ENCODE assay signal across 9 cellular contexts in the genomic region with DNA sequence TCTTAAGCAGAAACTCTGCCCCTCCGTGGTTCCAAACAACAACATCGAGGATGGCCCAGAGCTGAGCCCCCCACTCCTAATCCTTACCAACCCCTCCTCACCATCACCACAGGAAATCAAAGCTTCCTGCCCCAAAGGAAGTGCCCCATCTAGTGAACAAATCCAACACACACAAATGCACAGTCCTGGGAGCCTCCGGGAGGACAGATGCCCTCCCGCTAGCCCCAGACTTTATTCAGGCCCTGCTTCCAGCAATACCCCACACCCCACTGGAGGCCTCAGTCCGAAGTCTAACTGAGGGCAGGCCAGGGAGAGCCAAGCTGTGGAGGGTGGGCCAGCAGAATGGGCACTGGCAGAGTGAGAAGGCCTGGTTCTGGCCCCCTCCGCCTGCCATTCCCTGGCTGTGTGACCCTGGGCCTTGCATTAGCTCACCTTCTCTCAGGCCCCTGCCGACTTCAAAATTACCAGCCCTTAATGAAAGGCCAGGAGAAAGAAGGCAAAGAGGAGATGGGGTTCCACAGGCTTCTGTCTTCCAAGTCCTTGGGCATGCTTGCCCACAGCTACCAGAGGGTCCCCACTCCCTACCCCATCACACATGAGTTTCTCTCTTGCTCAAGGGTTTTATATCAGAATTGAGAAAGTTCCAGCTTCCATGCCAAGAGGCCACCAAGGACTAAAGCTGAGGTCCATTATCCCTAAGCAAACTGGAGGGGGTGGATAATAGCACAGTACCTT. TPM values are rescaled to one million over a fixed set of nuclear protein-coding genes. Genes with fewer than 3 reads are reported as not detected.
A peak's percentile ranks its signal among the peaks of the same experiment; 100 is the strongest.
DNase-seq lines count a peak whose midpoint lies in the region; ATAC-seq and TF ChIP-seq lines count a peak whose summit lies in the region.
"Had no signal": no experiment of that assay in that cellular context is flagged by ENCODE, and none has a peak within 500 bp of the region (broad histone marks: within the 10 kb centered on the region; RNA-seq: fewer than 3 reads in every experiment).

No MANE protein-coding gene starts in this region.

- no peaks in the 10 kb centered on the region for H3K9me2 ChIP-seq in hepatocyte (replicated peaks; ENCODE audit: insufficient read depth)

- no peaks in the 10 kb centered on the region for H3K9me3 Mint-ChIP-seq in HFFc6
- no peaks in the 10 kb centered on the region for H3K9me3 Mint-ChIP-seq in activated CD8-positive, alpha-beta T cell treated with anti-CD3 and anti-CD28 coated beads, Interleukin-2, amount 10 ng/mL, durations not matched to agents 7 days and 5 days (ENCODE audit: insufficient read depth)
- peaks cover 6 to 7% of the 10 kb centered on the region in 2 donors for H3K9me3 Mint-ChIP-seq in stimulated activated naive CD8-positive, alpha-beta T cell treated with anti-CD3 and anti-CD28 coated beads, Interleukin-15, amount 100 ng/mL, for 72 hours

- no peak overlapping the region for H3K4me3 ChIP-seq in hepatocyte

- peak overlapping the region; percentile 98 for H3K27ac ChIP-seq in hepatocyte

- H3K79me2 ChIP-seq in hepatocyte: peaks cover 79% of the 10 kb centered on the region

- H3K4me2 ChIP-seq in hepatocyte: peak overlapping the region; percentile 95

- no peaks in the 10 kb centered on the region for H3K9me3 ChIP-seq in hepatocyte (ENCODE audit: low read depth)

- DNase-seq in HFFc6 (peak; percentile 18), hepatocyte (ENCODE audit: low spot score) (peak; percentile 50), inferior parietal cortex (ENCODE audit: extremely low spot score) (no peak)
- no peak for DNase-seq in activated CD8-positive, alpha-beta T cell treated with anti-CD3 and anti-CD28 coated beads, Interleukin-2, amount 10 ng/mL, durations not matched to agents 7 days and 5 days
- no peak for DNase-seq in stimulated activated naive CD8-positive, alpha-beta T cell treated with anti-CD3 and anti-CD28 coated beads, Interleukin-15, amount 100 ng/mL, for 72 hours
- no peak for DNase-seq in activated CD4-positive, CD25-positive, alpha-beta regulatory T cell (lab: John Stamatoyannopoulos, UW)
- DNase-seq: NCI-H2107 had no signal

- no peak for ATAC-seq in activated CD8-positive, alpha-beta T cell treated with anti-CD3 and anti-CD28 coated beads, Interleukin-2, amount 10 ng/mL, durations not matched to agents 7 days and 5 days
- no peak for ATAC-seq in stimulated activated naive CD8-positive, alpha-beta T cell treated with anti-CD3 and anti-CD28 coated beads, Interleukin-15, amount 100 ng/mL, for 72 hours
- ATAC-seq in GM18505 (IDR thresholded peaks at IDR 0.05; ENCODE audit: unreplicated experiment) (no peak), esophagus mucosa (no peak)

- peaks cover 57% of the 10 kb centered on the region for H3K4me1 ChIP-seq in hepatocyte (ENCODE audit: insufficient read depth)

- peak overlapping the region; percentile 94 for H3K4me3 Mint-ChIP-seq in HFFc6
- H3K4me3 Mint-ChIP-seq in activated CD8-positive, alpha-beta T cell treated with anti-CD3 and anti-CD28 coated beads, Interleukin-2, amount 10 ng/mL, durations not matched to agents 7 days and 5 days: peak overlapping the region; percentile 84
- peak overlapping the region; percentile 90 to 95 for H3K4me3 Mint-ChIP-seq in stimulated activated naive CD8-positive, alpha-beta T cell treated with anti-CD3 and anti-CD28 coated beads, Interleukin-15, amount 100 ng/mL, for 72 hours

- peak overlapping the region; percentile 90 for H3K27ac Mint-ChIP-seq in HFFc6
- peak overlapping the region; percentile 90 for H3K27ac Mint-ChIP-seq in activated CD8-positive, alpha-beta T cell treated with anti-CD3 and anti-CD28 coated beads, Interleukin-2, amount 10 ng/mL, durations not matched to agents 7 days and 5 days
- H3K27ac Mint-ChIP-seq in stimulated activated naive CD8-positive, alpha-beta T cell treated with anti-CD3 and anti-CD28 coated beads, Interleukin-15, amount 100 ng/mL, for 72 hours: peak overlapping the region; percentile 98

- H2AFZ ChIP-seq in hepatocyte: no peak overlapping the region

- CTCF ChIA-PET in activated CD8-positive, alpha-beta T cell treated with anti-CD3 and anti-CD28 coated beads, Interleukin-2, amount 10 ng/mL, durations not matched to agents 7 days and 5 days (lab: Charles Lee): interaction anchor here (0.9 to 27.1 kb wide), 11 partner anchors 12 to 110 kb away, joined by 3 to 1049 read pairs (median 6); no protein-coding TSS in a partner anchor

- H3K27me3 Mint-ChIP-seq in HFFc6 (ENCODE audit: insufficient read depth): peaks cover 4% of the 10 kb centered on the region; the same call in 1 of the 2 replicates
- no peaks in the 10 kb centered on the region for H3K27me3 Mint-ChIP-seq in activated CD8-positive, alpha-beta T cell treated with anti-CD3 and anti-CD28 coated beads, Interleukin-2, amount 10 ng/mL, durations not matched to agents 7 days and 5 days (ENCODE audit: low read depth)
- no peaks in the 10 kb centered on the region for H3K27me3 Mint-ChIP-seq in stimulated activated naive CD8-positive, alpha-beta T cell treated with anti-CD3 and anti-CD28 coated beads, Interleukin-15, amount 100 ng/mL, for 72 hours

- TF ChIP-seq POLR2A in GM18505 (IDR thresholded peaks at IDR 0.05; ENCODE audit: borderline replicate concordance, extremely low read depth, insufficient read depth, insufficient read length): no peak

- H4K20me1 ChIP-seq in hepatocyte (ENCODE audit: insufficient read depth, poor library complexity, severe bottlenecking): peaks cover 2% of the 10 kb centered on the region

- peaks cover 25% of the 10 kb centered on the region for H3K36me3 Mint-ChIP-seq in HFFc6 (ENCODE audit: low read depth)
- peaks cover 56% of the 10 kb centered on the region for H3K36me3 Mint-ChIP-seq in activated CD8-positive, alpha-beta T cell treated with anti-CD3 and anti-CD28 coated beads, Interleukin-2, amount 10 ng/mL, durations not matched to agents 7 days and 5 days (ENCODE audit: low read depth)

- POLR2A ChIA-PET in activated CD8-positive, alpha-beta T cell treated with anti-CD3 and anti-CD28 coated beads, Interleukin-2, amount 10 ng/mL, durations not matched to agents 7 days and 5 days (lab: Charles Lee): interaction anchor here (0.6 to 20.2 kb wide), 8 partner anchors 8 to 997 kb away, joined by 3 to 642 read pairs (median 4); no protein-coding TSS in a partner anchor

- TF ChIP-seq CTCF in HFFc6 (IDR thresholded peaks at IDR 0.05): peak; percentile 70
- TF ChIP-seq CTCF in hepatocyte (IDR thresholded peaks at IDR 0.05; ENCODE audit: poor library complexity): peak; percentile 30

- no peaks in the 10 kb centered on the region for H3K36me3 ChIP-seq in hepatocyte (replicated peaks; ENCODE audit: insufficient read depth, low read depth)

- peaks cover 76% of the 10 kb centered on the region for H3K4me1 Mint-ChIP-seq in HFFc6 (ENCODE audit: low read depth)
- peaks cover 78% of the 10 kb centered on the region for H3K4me1 Mint-ChIP-seq in activated CD8-positive, alpha-beta T cell treated with anti-CD3 and anti-CD28 coated beads, Interleukin-2, amount 10 ng/mL, durations not matched to agents 7 days and 5 days (ENCODE audit: low read depth)
- peaks cover 70% of the 10 kb centered on the region for H3K4me1 Mint-ChIP-seq in stimulated activated naive CD8-positive, alpha-beta T cell treated with anti-CD3 and anti-CD28 coated beads, Interleukin-15, amount 100 ng/mL, for 72 hours

- WGBS in hepatocyte (ENCODE audit: low lambda C conversion rate, missing lambda C conversion rate): 54% methylated on average over 7 of the region's 7 CpGs

- no peaks in the 10 kb centered on the region for H3K27me3 ChIP-seq in hepatocyte

RNA-seq across cellular contexts. Expression of a gene that starts 2.3 kb away (rescaled TPM):
- total RNA-seq in HFFc6 (2021; fragmentation: NEBNext Ultra II Directional; extraction: Animal tissue kit (Norgen Biotek cat#: 25700)): 100 to 1,000 TPM; 104 to 120 (median 108) TPM
- 100 to 1,000 TPM; 180 to 207 TPM for total RNA-seq in activated CD8-positive, alpha-beta T cell treated with anti-CD3 and anti-CD28 coated beads, Interleukin-2, amount 10 ng/mL, durations not matched to agents 7 days and 5 days
- total RNA-seq in hepatocyte (17.9 and 19.0 TPM in 2 replicates), esophagus mucosa (25.1 TPM)
- 41.2 and 45.5 TPM in 2 replicates for polyA plus RNA-seq in hepatocyte

RNA-seq across cellular contexts. Expression of a gene that starts 44.4 kb away (rescaled TPM):
- 10 to 100 TPM; 18.8 to 24.5 (median 21.0) TPM for total RNA-seq in HFFc6 (2021; fragmentation: NEBNext Ultra II Directional; extraction: Animal tissue kit (Norgen Biotek cat#: 25700))
- total RNA-seq in activated CD8-positive, alpha-beta T cell treated with anti-CD3 and anti-CD28 coated beads, Interleukin-2, amount 10 ng/mL, durations not matched to agents 7 days and 5 days: 1 to 10 TPM; 7.0 to 8.1 TPM
- total RNA-seq in hepatocyte (11.2 and 13.0 TPM in 2 replicates), esophagus mucosa (19.8 TPM)
- 20.2 and 22.6 TPM in 2 replicates for polyA plus RNA-seq in hepatocyte

RNA-seq across cellular contexts. Expression of a gene that starts 58.8 kb away (rescaled TPM):
- 1 to 10 TPM; 2.0 to 4.1 (median 3.1) TPM for total RNA-seq in HFFc6 (2021; fragmentation: NEBNext Ultra II Directional; extraction: Animal tissue kit (Norgen Biotek cat#: 25700))
- total RNA-seq in activated CD8-positive, alpha-beta T cell treated with anti-CD3 and anti-CD28 coated beads, Interleukin-2, amount 10 ng/mL, durations not matched to agents 7 days and 5 days: under 1 TPM in 1 of 2 experiments, not detected in 1; 0.24 TPM
- 1.0 and 2.6 TPM in 2 replicates for total RNA-seq in hepatocyte
- polyA plus RNA-seq in hepatocyte: 1.6 and 2.1 TPM in 2 replicates
- total RNA-seq in esophagus mucosa: 16.5 TPM

Comparison
In these comparisons a context has a peak if more than half of its experiments do, and no peak if none do; other contexts are left out.
1. DNase-seq: peak in HFFc6 (single experiment) and hepatocyte (single experiment); none in activated CD8-positive, alpha-beta T cell treated with anti-CD3 and anti-CD28 coated beads, Interleukin-2, amount 10 ng/mL, durations not matched to agents 7 days and 5 days (single experiment), stimulated activated naive CD8-positive, alpha-beta T cell treated with anti-CD3 and anti-CD28 coated beads, Interleukin-15, amount 100 ng/mL, for 72 hours (0 of 2), activated CD4-positive, CD25-positive, alpha-beta regulatory T cell (0 of 4) and inferior parietal cortex (single experiment).
2. Peak in every context shown above with its lines, with median percentiles within 50 percentile points of each other: H3K27ac Mint-ChIP-seq and H3K4me3 Mint-ChIP-seq.